Comparison of ENCODE assay signal across 8 cellular contexts in the genomic region with DNA sequence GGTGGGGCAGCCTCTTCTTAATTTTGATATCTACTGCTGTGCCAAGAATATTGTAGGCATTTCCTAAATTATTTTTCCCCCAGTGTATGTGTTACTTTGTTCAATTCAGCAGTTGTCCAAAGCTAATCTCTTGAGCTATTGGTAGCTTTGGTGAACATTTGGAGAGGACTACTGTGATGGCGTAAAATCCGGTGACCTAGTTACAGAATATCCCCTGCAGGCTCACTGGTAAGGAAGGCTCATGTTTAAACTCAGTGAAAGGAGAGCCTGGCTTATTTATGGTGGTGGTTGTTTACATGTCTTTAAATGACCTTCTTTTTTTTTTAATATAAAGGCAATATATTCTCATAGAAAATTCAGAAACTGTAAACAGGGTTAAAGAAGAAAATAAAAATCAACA.
"Had no signal": no experiment of that assay in that cellular context is flagged by ENCODE, and none has a peak within 500 bp of the region (broad histone marks: within the 10 kb centered on the region; RNA-seq: fewer than 3 reads in every experiment).

No MANE protein-coding gene starts in this region.

- H3K27ac ChIP-seq: cardiac muscle cell had no signal

- H3K27me3 Mint-ChIP-seq: activated CD4-positive, alpha-beta memory T cell treated with anti-CD3 and anti-CD28 coated beads, Interleukin-2, amount 10 ng/mL, durations not matched to agents 7 days and 5 days; activated naive CD8-positive, alpha-beta T cell treated with anti-CD3 and anti-CD28 coated beads, Interleukin-2, amount 10 ng/mL, durations not matched to agents 7 days and 5 days had no signal

- H3K4me3 Mint-ChIP-seq: activated CD4-positive, alpha-beta memory T cell treated with anti-CD3 and anti-CD28 coated beads, Interleukin-2, amount 10 ng/mL, durations not matched to agents 7 days and 5 days; activated naive CD8-positive, alpha-beta T cell treated with anti-CD3 and anti-CD28 coated beads, Interleukin-2, amount 10 ng/mL, durations not matched to agents 7 days and 5 days; immature natural killer cell had no signal

- H3K4me3 ChIP-seq: cardiac muscle cell, tibial nerve had no signal

- H3K36me3 ChIP-seq: cardiac muscle cell had no signal

- H3K27ac Mint-ChIP-seq: activated CD4-positive, alpha-beta memory T cell treated with anti-CD3 and anti-CD28 coated beads, Interleukin-2, amount 10 ng/mL, durations not matched to agents 7 days and 5 days; activated naive CD8-positive, alpha-beta T cell treated with anti-CD3 and anti-CD28 coated beads, Interleukin-2, amount 10 ng/mL, durations not matched to agents 7 days and 5 days; immature natural killer cell had no signal

- H3K9me3 ChIP-seq: tibial nerve had no signal

- DNase-seq: activated CD4-positive, alpha-beta memory T cell treated with anti-CD3 and anti-CD28 coated beads, Interleukin-2, amount 10 ng/mL, durations not matched to agents 7 days and 5 days; activated CD8-positive, alpha-beta memory T cell treated with anti-CD3 and anti-CD28 coated beads, Interleukin-2, amount 50 U/mL, for 4 hours; activated naive CD8-positive, alpha-beta T cell treated with anti-CD3 and anti-CD28 coated beads, Interleukin-2, amount 10 ng/mL, durations not matched to agents 7 days and 5 days; cortex of kidney; immature natural killer cell; T-helper 9 cell had no signal

- H3K9me3 Mint-ChIP-seq: activated CD4-positive, alpha-beta memory T cell treated with anti-CD3 and anti-CD28 coated beads, Interleukin-2, amount 10 ng/mL, durations not matched to agents 7 days and 5 days; activated naive CD8-positive, alpha-beta T cell treated with anti-CD3 and anti-CD28 coated beads, Interleukin-2, amount 10 ng/mL, durations not matched to agents 7 days and 5 days; immature natural killer cell had no signal

- H3K27me3 ChIP-seq: cardiac muscle cell, tibial nerve had no signal
